ENCODE assay signal across 29 cellular contexts in the genomic region with DNA sequence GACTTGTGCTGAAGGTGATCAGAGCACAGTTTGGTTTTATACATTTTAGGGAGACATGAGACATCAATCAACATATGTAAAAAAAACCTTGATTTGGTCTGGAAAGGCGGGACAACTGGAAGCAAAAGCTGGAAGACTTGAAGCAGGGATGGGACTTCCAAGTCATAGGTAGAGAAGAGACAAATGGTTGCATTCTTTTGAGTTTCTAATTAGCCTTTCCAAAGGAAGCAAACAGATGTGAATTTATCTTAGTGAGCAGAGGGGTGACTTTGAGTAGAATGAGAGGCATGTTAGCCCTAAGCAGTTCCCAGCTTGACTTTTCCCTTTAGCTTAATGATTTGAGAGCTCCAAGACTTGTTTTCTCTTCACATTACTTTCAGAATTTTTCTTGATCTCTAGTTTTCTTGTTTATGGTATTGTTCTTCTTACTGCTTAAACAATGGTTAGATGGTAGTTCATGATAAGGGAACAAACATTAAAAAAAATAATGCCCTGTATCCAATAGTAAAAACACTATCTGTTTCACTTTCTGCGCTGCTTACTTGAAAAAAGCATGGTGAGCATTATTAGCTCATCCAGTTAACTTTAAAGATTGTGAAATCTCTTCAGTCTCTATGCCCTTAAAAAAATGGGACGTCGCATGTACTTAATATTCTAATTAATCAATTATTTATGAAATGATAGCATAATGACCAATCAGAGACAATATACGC. TPM values are rescaled to one million over a fixed set of nuclear protein-coding genes. Genes with fewer than 3 reads are reported as not detected.
DNase-seq lines count a peak whose midpoint lies in the region; ATAC-seq, FAIRE-seq and TF ChIP-seq lines count a peak whose summit lies in the region.
"Had no signal": no experiment of that assay in that cellular context is flagged by ENCODE, and none has a peak within 500 bp of the region (broad histone marks: within the 10 kb centered on the region; RNA-seq: fewer than 3 reads in every experiment).

No MANE protein-coding gene starts in this region.

- H3K9me3 ChIP-seq in GM12878 (replicated peaks; ENCODE audit: control insufficient read depth, insufficient read depth, low read length) (no peaks in the 10 kb centered on the region), iPS-20b (ENCODE audit: insufficient read depth, low read depth, low read length) (no peaks in the 10 kb centered on the region), HAP-1 (no peaks in the 10 kb centered on the region)

- no peaks in the 10 kb centered on the region for H3K79me2 ChIP-seq in GM12878 (ENCODE audit: control insufficient read depth, insufficient read depth, low read length)

- H3K9ac ChIP-seq in GM12878 (ENCODE audit: control insufficient read depth, insufficient read depth, low read length) (no peak overlapping the region), iPS-20b (ENCODE audit: low read depth, low read length) (peak overlapping the region; percentile 24; the same call in 1 of the 2 replicates)

- RAD21 ChIA-PET in GM12878 (lab: Charles Lee; ENCODE audit: unreplicated experiment), result interaction anchor here (0.7 kb wide), 1 partner anchor 1433 kb away, joined by 3 read pairs; no protein-coding TSS in a partner anchor

- H3K4me3 ChIP-seq in GM12878 (no peak overlapping the region), iPS-20b (ENCODE audit: low read length) (peak overlapping the region; percentile 32; the same call in 1 of the 2 replicates), HAP-1 (no peak overlapping the region)
- H3K4me3 ChIP-seq: K562 had no signal

- 32% methylated on average over 5 of the region's 5 CpGs for WGBS in GM12878 (ENCODE audit: insufficient coverage, insufficient replicate concordance, low lambda C conversion rate, missing lambda C conversion rate)

- SMC1A ChIA-PET in GM12878 (lab: Charles Lee; ENCODE audit: uncharacterized antibody, unreplicated experiment), result interaction anchor here (0.5 to 1.7 kb wide), 5 partner anchors 9 to 678 kb away, joined by 3 to 8 read pairs (median 3); no protein-coding TSS in a partner anchor

- no peak for TF ChIP-seq POLR2A in GM12878 (IDR thresholded peaks at IDR 0.05; ENCODE audit: low read depth, low read length)

- DNase-seq in ELF-1 (ENCODE audit: low read depth, low spot score), result peak; percentile 12
- no peak for DNase-seq in GM12878 (ENCODE audit: low read depth, low spot score)
- DNase-seq in GOT3 (lab: John Stamatoyannopoulos, UW), result no peak
- no peak for DNase-seq in Kasumi-1 (lab: John Stamatoyannopoulos, UW)
- no peak for DNase-seq in HAP-1 (ENCODE audit: low spot score in 2 of 2)
- DNase-seq: 8988T, Calu3, GDM1, HCEC 1CT, MV-4-11, NCI-H1105, NCI-H146, NCI-H1930, NCI-H446, NCI-H69, SHP77, T-helper 1 cell had no signal

- TF ChIP-seq EP300 in GM12878 (IDR thresholded peaks at IDR 0.05; ENCODE audit: borderline replicate concordance in 1 of 2, control insufficient read depth in 1 of 2, low read depth in 2 of 2, low read length in 2 of 2), result no peak

- intact Hi-C loops in GM12878 (cut with micrococcal nuclease; ENCODE audit: unreplicated experiment), result no loop called here

- CTCF ChIA-PET in GM12878 (lab: Yijun Ruan, JAX), result interaction anchor here (1.0 to 3.6 kb wide), 3 partner anchors 9 to 30 kb away, joined by 3 to 16 read pairs (median 6); no protein-coding TSS in a partner anchor

- ATAC-seq in HG02798 (IDR thresholded peaks at IDR 0.05; ENCODE audit: poor library complexity, unreplicated experiment), result peak; percentile 36
- ATAC-seq in GM12878, result peak; percentile 51
- no peak for ATAC-seq in HG03469 (IDR thresholded peaks at IDR 0.05; ENCODE audit: unreplicated experiment)
- ATAC-seq: K562, Panc1 had no signal

- no peak for FAIRE-seq in GM12878 (lab: Jason Lieb, UNC)
- FAIRE-seq: GM12891, GM19239, K562 had no signal

- no TSS peak for BruUV-seq in GM12878 (replicated peaks; lab: Mats Ljungman, UMichigan)

- TF ChIP-seq CTCF in GM12878 (IDR thresholded peaks at IDR 0.05 in 2 of 3, conservative IDR thresholded peaks at IDR 0.05 in 1 of 3; ENCODE audit: control insufficient read depth in 2 of 3, extremely low read depth in 1 of 3, insufficient read depth in 1 of 3, low read depth in 3 of 3, low read length in 3 of 3), result no peak

- H2AFZ ChIP-seq in GM12878 (ENCODE audit: control insufficient read depth, low read depth, low read length), result no peak overlapping the region

- no peak for TF ChIP-seq RAD21 in GM12878 (IDR thresholded peaks at IDR 0.05; ENCODE audit: insufficient read depth, low read depth, low read length)

- no peaks in the 10 kb centered on the region for H3K36me3 ChIP-seq in GM12878 (ENCODE audit: control insufficient read depth in 2 of 2, insufficient read depth in 2 of 2, low read length in 1 of 2)
- H3K36me3 ChIP-seq in iPS-20b (ENCODE audit: insufficient read depth, low read depth, low read length), result no peaks in the 10 kb centered on the region
- no peaks in the 10 kb centered on the region for H3K36me3 ChIP-seq in HAP-1 (replicated peaks)

- POLR2A ChIA-PET in GM12878 (lab: Charles Lee), result no interaction called here

- no peaks in the 10 kb centered on the region for H3K27me3 ChIP-seq in GM12878 (replicated peaks in 1 of 2; ENCODE audit: control insufficient read depth in 2 of 2, insufficient read depth in 2 of 2, low read length in 1 of 2)
- H3K27me3 ChIP-seq in iPS-20b (ENCODE audit: insufficient read depth, low read length), result no peaks in the 10 kb centered on the region
- no peaks in the 10 kb centered on the region for H3K27me3 ChIP-seq in HAP-1 (ENCODE audit: low read depth)

- in situ Hi-C loops in GM12878 (cut with MboI) (no loop called here), HAP-1 (cut with MboI; ENCODE audit: low sequenced_read_pairs) (no loop called here)

- no peaks in the 10 kb centered on the region for H4K20me1 ChIP-seq in GM12878 (ENCODE audit: control insufficient read depth, insufficient read depth)

- H3K27ac ChIP-seq in GM12878 (ENCODE audit: control insufficient read depth, insufficient read depth) (no peak overlapping the region), iPS-20b (ENCODE audit: low read length) (no peak overlapping the region)
- H3K27ac ChIP-seq: RWPE1 had no signal

- H3K4me2 ChIP-seq in GM12878 (ENCODE audit: control insufficient read depth, insufficient read depth), result no peak overlapping the region

- H3K4me1 ChIP-seq in GM12878 (ENCODE audit: control insufficient read depth, insufficient read depth, low read length), result no peaks in the 10 kb centered on the region
- H3K4me1 ChIP-seq in iPS-20b (ENCODE audit: insufficient read depth, low read length), result peaks cover 14% of the 10 kb centered on the region
- no peaks in the 10 kb centered on the region; the same call in 1 of the 2 replicates for H3K4me1 ChIP-seq in HAP-1

TF ChIP-seq in GM12878, 131 proteins besides CTCF, POLR2A, EP300 and RAD21 (continues in another document):
- no peak for TF ChIP-seq SREBF2 (IDR thresholded peaks at IDR 0.05; ENCODE audit: low read length)
- TF ChIP-seq RCOR1 (conservative IDR thresholded peaks at IDR 0.05; ENCODE audit: low read depth, low read length), result no peak
- TF ChIP-seq, protein P1, sequence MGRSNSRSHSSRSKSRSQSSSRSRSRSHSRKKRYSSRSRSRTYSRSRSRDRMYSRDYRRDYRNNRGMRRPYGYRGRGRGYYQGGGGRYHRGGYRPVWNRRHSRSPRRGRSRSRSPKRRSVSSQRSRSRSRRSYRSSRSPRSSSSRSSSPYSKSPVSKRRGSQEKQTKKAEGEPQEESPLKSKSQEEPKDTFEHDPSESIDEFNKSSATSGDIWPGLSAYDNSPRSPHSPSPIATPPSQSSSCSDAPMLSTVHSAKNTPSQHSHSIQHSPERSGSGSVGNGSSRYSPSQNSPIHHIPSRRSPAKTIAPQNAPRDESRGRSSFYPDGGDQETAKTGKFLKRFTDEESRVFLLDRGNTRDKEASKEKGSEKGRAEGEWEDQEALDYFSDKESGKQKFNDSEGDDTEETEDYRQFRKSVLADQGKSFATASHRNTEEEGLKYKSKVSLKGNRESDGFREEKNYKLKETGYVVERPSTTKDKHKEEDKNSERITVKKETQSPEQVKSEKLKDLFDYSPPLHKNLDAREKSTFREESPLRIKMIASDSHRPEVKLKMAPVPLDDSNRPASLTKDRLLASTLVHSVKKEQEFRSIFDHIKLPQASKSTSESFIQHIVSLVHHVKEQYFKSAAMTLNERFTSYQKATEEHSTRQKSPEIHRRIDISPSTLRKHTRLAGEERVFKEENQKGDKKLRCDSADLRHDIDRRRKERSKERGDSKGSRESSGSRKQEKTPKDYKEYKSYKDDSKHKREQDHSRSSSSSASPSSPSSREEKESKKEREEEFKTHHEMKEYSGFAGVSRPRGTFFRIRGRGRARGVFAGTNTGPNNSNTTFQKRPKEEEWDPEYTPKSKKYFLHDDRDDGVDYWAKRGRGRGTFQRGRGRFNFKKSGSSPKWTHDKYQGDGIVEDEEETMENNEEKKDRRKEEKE (IDR thresholded peaks at IDR 0.05), result no peak

RNA-seq across cellular contexts. Expression of gene BCHE, which starts 48.5 kb away (rescaled TPM):
- total RNA-seq in GM12878 (2013; cell fraction: nucleolus; rRNA removed), result 301 and 307 TPM in 2 replicates
- total RNA-seq in GM12878 (2014; rRNA removed) (18.2 and 22.6 TPM in 2 replicates), GM12878 (2014; rRNA removed; fragmentation: Illumina TruSeq; extraction: Trizol) (29.3 and 32.4 TPM in 2 replicates), GM12878 (2021) (16.3 and 16.8 TPM in 2 replicates)
- polyA plus RNA-seq in GM12878 (2011; ENCODE audit: low read depth), result 0.49 TPM
- polyA plus RNA-seq in GM12878 (2011; rRNA removed) (233 and 435 TPM in 2 replicates), GM12878 (2014; fragmentation: Illumina TruSeq; extraction: Trizol) (33.1 and 43.5 TPM in 2 replicates), GM12878 (2014; fragmentation: Nextera tagmentation; extraction: Ambion mirVana) (10 to 100 TPM; 36.0 to 54.5 TPM), GM12878 (2014; rRNA removed) (12.6 and 17.3 TPM in 2 replicates), GM12878 (2016; fragmentation: Nextera tagmentation; extraction: Ambion mirVana) (10 to 100 TPM; 26.5 to 29.3 TPM)
- polyA plus RNA-seq in GM12878 (2011; cell fraction: cytosol; rRNA removed), result 73.1 and 90.3 TPM in 2 replicates
- 83.6 and 115 TPM in 2 replicates for polyA plus RNA-seq in GM12878 (2011; cell fraction: nucleus; rRNA removed)
- 0.27 and 0.36 TPM in 2 replicates for polyA plus RNA-seq in GM12878 (2012)
- polyA minus RNA-seq in GM12878 (2011; rRNA and poly(A)+ RNA removed), result 148 and 163 TPM in 2 replicates
- 35.0 and 39.0 TPM in 2 replicates for polyA minus RNA-seq in GM12878 (2011; cell fraction: cytosol; rRNA and poly(A)+ RNA removed)
- polyA minus RNA-seq in GM12878 (2011; cell fraction: nucleus; rRNA and poly(A)+ RNA removed), result 172 and 176 TPM in 2 replicates
- total RNA-seq: HT-29, MCF 10A, OCI-LY7 had no signal
- polyA plus RNA-seq: BJ had no signal
